Comparison of ENCODE assay signal across 22 cellular contexts in genomic region chr9:124098141-124098905, GRCh38.
DNase-seq lines count a peak whose midpoint lies in the region; ATAC-seq and TF ChIP-seq lines count a peak whose summit lies in the region.
"Had no signal": no experiment of that assay in that cellular context is flagged by ENCODE, and none has a peak within 500 bp of the region (broad histone marks: within the 10 kb centered on the region; RNA-seq: fewer than 3 reads in every experiment).

No MANE protein-coding gene starts in this region.

- no peak overlapping the region for H3K4me3 ChIP-seq in fibroblast of mammary gland (ENCODE audit: control insufficient read depth, low read depth, low read length)
- no peak overlapping the region for H3K4me3 ChIP-seq in suprapubic skin
- H3K4me3 ChIP-seq in prostate gland = no peak overlapping the region
- H3K4me3 ChIP-seq: sigmoid colon, stomach, vagina had no signal

- WGBS in suprapubic skin = 40% methylated on average over 12 of the region's 12 CpGs
- WGBS in prostate gland = 40% methylated on average over 12 of the region's 12 CpGs

- H3K27ac ChIP-seq in caudate nucleus (ENCODE audit: low read depth, low read length) (no peak overlapping the region), suprapubic skin (no peak overlapping the region), prostate gland (no peak overlapping the region)
- H3K27ac ChIP-seq: sigmoid colon, stomach, vagina had no signal

- TF ChIP-seq EP300 in suprapubic skin (IDR thresholded peaks at IDR 0.05) = no peak

- H3K4me1 ChIP-seq in suprapubic skin (no peaks in the 10 kb centered on the region), prostate gland (replicated peaks) (no peaks in the 10 kb centered on the region)
- H3K4me1 ChIP-seq: sigmoid colon, stomach, vagina had no signal

- no peak for TF ChIP-seq POLR2A in suprapubic skin (IDR thresholded peaks at IDR 0.05)
- TF ChIP-seq POLR2A in prostate gland (IDR thresholded peaks at IDR 0.05) = no peak

- H3K36me3 ChIP-seq in suprapubic skin (no peaks in the 10 kb centered on the region), prostate gland (no peaks in the 10 kb centered on the region)
- H3K36me3 ChIP-seq: sigmoid colon, stomach, vagina had no signal

- no peak for ATAC-seq in GM21825 (IDR thresholded peaks at IDR 0.05; ENCODE audit: unreplicated experiment)
- ATAC-seq: left ventricle myocardium superior had no signal

- DNase-seq in AG20443 (ENCODE audit: low spot score) = peak; percentile 23
- DNase-seq in HT1080 (ENCODE audit: low read depth) = peak; percentile 11
- DNase-seq in NOMO-1 treated with DMSO at 0.1 percent for 48 hours (lab: John Stamatoyannopoulos, UW; ENCODE audit: unreplicated experiment) = peak; percentile 74
- peak; percentile 8 for DNase-seq in fibroblast of mammary gland (ENCODE audit: low read depth)
- no peak for DNase-seq in caudate nucleus (lab: John Stamatoyannopoulos, UW)
- no peak for DNase-seq in suprapubic skin (ENCODE audit: low spot score in 2 of 2)
- no peak for DNase-seq in prostate gland (ENCODE audit: low spot score)
- DNase-seq: activated CD4-positive, alpha-beta T cell treated with anti-CD3 and anti-CD28 coated beads, Interleukin-2, amount 50 U/mL, for 4 hours; activated naive CD4-positive, alpha-beta T cell treated with Interleukin-2 at 50 U/mL for 16 hours; activated T-cell treated with anti-CD3 and anti-CD28 coated beads for 4 hours; aorta; CD8-positive, alpha-beta memory T cell; foreskin melanocyte; Karpas-422; left ventricle myocardium superior; NCI-H187; NCI-H526; sigmoid colon; stimulated activated CD4-positive, alpha-beta T cell treated with anti-CD3 and anti-CD28 coated beads, Interleukin-1b, Interleukin-23, amount 100 ng/mL, for 48 hours; stomach had no signal

- H3K9me3 ChIP-seq in suprapubic skin (no peaks in the 10 kb centered on the region), prostate gland (no peaks in the 10 kb centered on the region)
- H3K9me3 ChIP-seq: sigmoid colon, stomach, vagina had no signal

- H3K27me3 ChIP-seq in suprapubic skin (peaks cover 13% of the 10 kb centered on the region), prostate gland (replicated peaks; ENCODE audit: insufficient read depth) (no peaks in the 10 kb centered on the region)
- H3K27me3 ChIP-seq: vagina had no signal

- TF ChIP-seq CTCF in fibroblast of mammary gland (conservative IDR thresholded peaks at IDR 0.05; ENCODE audit: control insufficient read depth, insufficient read depth, low read depth, low read length) (no peak), suprapubic skin (IDR thresholded peaks at IDR 0.05) (no peak), prostate gland (IDR thresholded peaks at IDR 0.05) (no peak)

- intact Hi-C loops in prostate gland (cut with DNase I) = no loop called here

Comparison
In these comparisons a context has a peak if more than half of its experiments do, and no peak if none do; other contexts are left out.
1. DNase-seq: peak in AG20443 (single experiment), HT1080 (single experiment), NOMO-1 treated with DMSO at 0.1 percent for 48 hours (single experiment) and fibroblast of mammary gland (single experiment); none in caudate nucleus (0 of 61), suprapubic skin (0 of 2) and prostate gland (single experiment).